11 cellular contexts compared by ENCODE assay signal in the genomic region with DNA sequence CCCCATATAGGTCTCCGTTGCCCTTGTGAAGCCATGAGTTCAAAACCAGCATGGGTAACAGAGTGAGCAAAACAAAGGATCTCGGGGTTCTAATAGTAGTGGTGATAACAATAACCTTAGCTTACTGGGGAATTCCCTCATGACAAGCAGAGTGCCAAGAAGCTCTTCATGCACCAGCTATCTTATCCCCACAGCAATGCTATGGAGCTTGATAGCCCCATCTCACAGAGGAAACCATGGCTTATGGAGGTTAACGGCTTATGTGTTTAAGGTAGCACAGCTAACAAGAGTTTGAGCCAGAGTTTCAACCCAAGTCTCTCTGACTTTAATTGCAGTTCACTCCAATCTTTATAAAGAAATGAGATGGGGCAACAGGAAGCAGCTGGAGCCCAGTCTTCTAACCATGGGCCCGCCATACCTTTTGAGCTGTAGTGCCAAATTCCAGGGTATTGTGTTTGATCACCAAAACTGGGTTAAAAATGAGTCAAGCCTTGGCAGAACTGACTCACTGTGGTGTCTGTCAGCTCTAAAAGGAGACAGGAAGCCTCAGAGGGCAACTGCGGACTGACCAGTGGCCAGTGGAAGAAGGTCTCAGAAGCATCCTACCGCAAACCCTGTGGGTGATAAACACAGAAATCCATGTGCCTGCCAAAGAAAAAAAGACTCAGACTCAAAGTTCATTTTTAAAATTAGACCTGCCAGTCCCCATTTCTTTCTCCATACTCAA. TPM values are rescaled to one million over a fixed set of nuclear protein-coding genes. Genes with fewer than 3 reads are reported as not detected.
A peak's percentile ranks its signal among the peaks of the same experiment; 100 is the strongest.
DNase-seq lines count a peak whose midpoint lies in the region; ATAC-seq and TF ChIP-seq lines count a peak whose summit lies in the region.
"Had no signal": no experiment of that assay in that cellular context is flagged by ENCODE, and none has a peak within 500 bp of the region (broad histone marks: within the 10 kb centered on the region; RNA-seq: fewer than 3 reads in every experiment).

No MANE protein-coding gene starts in this region.

- H3K4me2 ChIP-seq in skeletal muscle satellite cell (ENCODE audit: low read length): peak overlapping the region; percentile 13

- POLR2A ChIA-PET in Caco-2 (lab: Charles Lee): interaction anchor here (0.6 kb wide), 1 partner anchor 351 kb away, joined by 4 read pairs; no protein-coding TSS in a partner anchor

- H3K27ac Mint-ChIP-seq in effector memory CD8-positive, alpha-beta T cell: no peak overlapping the region
- H3K27ac Mint-ChIP-seq in mesothelial cell of epicardium (no peak overlapping the region), Caco-2 (ENCODE audit: unreplicated experiment) (no peak overlapping the region)
- H3K27ac Mint-ChIP-seq: B cell had no signal

- no TSS peak for BruUV-seq in Caco-2 (replicated peaks; lab: Mats Ljungman, UMichigan)

- H3K36me3 ChIP-seq in skeletal muscle satellite cell (ENCODE audit: insufficient read depth, low read length): no peaks in the 10 kb centered on the region
- no peaks in the 10 kb centered on the region for H3K36me3 ChIP-seq in Caco-2 (ENCODE audit: control insufficient read depth, insufficient read depth, low read length)

- no peak overlapping the region for H3K4me3 ChIP-seq in skeletal muscle satellite cell (ENCODE audit: low read length)
- no peak overlapping the region for H3K4me3 ChIP-seq in Caco-2 (ENCODE audit: low read depth, low read length)

- H3K27me3 ChIP-seq in skeletal muscle satellite cell (ENCODE audit: control insufficient read depth, insufficient read depth, low read length) (no peaks in the 10 kb centered on the region), Caco-2 (replicated peaks; ENCODE audit: control insufficient read depth, insufficient read depth, low read length) (no peaks in the 10 kb centered on the region)

- H3K36me3 Mint-ChIP-seq in effector memory CD8-positive, alpha-beta T cell (ENCODE audit: insufficient read depth): no peaks in the 10 kb centered on the region
- H3K36me3 Mint-ChIP-seq in mesothelial cell of epicardium (no peaks in the 10 kb centered on the region), Caco-2 (ENCODE audit: insufficient read depth, unreplicated experiment) (no peaks in the 10 kb centered on the region)

- intact Hi-C loops in Caco-2 (cut with micrococcal nuclease; ENCODE audit: unreplicated experiment): no loop called here

- peaks cover 7 to 10% of the 10 kb centered on the region in 2 donors for H3K27me3 Mint-ChIP-seq in effector memory CD8-positive, alpha-beta T cell
- H3K27me3 Mint-ChIP-seq in mesothelial cell of epicardium (ENCODE audit: low read depth): no peaks in the 10 kb centered on the region
- H3K27me3 Mint-ChIP-seq in Caco-2 (ENCODE audit: insufficient read depth, unreplicated experiment): no peaks in the 10 kb centered on the region
- H3K27me3 Mint-ChIP-seq: B cell had no signal

- no peaks in the 10 kb centered on the region for H3K9me3 Mint-ChIP-seq in effector memory CD8-positive, alpha-beta T cell
- H3K9me3 Mint-ChIP-seq in mesothelial cell of epicardium (no peaks in the 10 kb centered on the region), Caco-2 (ENCODE audit: unreplicated experiment) (no peaks in the 10 kb centered on the region)

- peak; percentile 74 for ATAC-seq in effector memory CD8-positive, alpha-beta T cell (replicated peaks)
- no peak for ATAC-seq in GM18861 (IDR thresholded peaks at IDR 0.05; ENCODE audit: unreplicated experiment)

- H3K4me1 Mint-ChIP-seq in effector memory CD8-positive, alpha-beta T cell (ENCODE audit: low read depth in 2 of 2): no peaks in the 10 kb centered on the region
- H3K4me1 Mint-ChIP-seq in mesothelial cell of epicardium: peaks cover 17% of the 10 kb centered on the region
- H3K4me1 Mint-ChIP-seq in Caco-2 (ENCODE audit: low read depth, unreplicated experiment): peaks cover 5% of the 10 kb centered on the region

- CTCF ChIA-PET in Caco-2 (lab: Charles Lee): interaction anchor here (0.5 to 1.2 kb wide), 3 partner anchors 14 to 1248 kb away, joined by 3 to 5 read pairs (median 4); no protein-coding TSS in a partner anchor

- H3K4me1 ChIP-seq in skeletal muscle satellite cell (ENCODE audit: control insufficient read depth, insufficient read depth, low read length) (peaks cover 52% of the 10 kb centered on the region), Caco-2 (peaks cover 9% of the 10 kb centered on the region)

- peak; percentile 32 to 41 for DNase-seq in activated T-cell treated with anti-CD3 and anti-CD28 coated beads, Interleukin-2, amount 50 U/mL, for 48 hours
- DNase-seq in activated T-cell treated with anti-CD3 and anti-CD28 coated beads for 4 hours: no peak
- DNase-seq in RKO (ENCODE audit: low spot score): peak; percentile 60
- DNase-seq in effector memory CD8-positive, alpha-beta T cell: no peak
- DNase-seq in mesothelial cell of epicardium (ENCODE audit: low spot score in 2 of 2, unreplicated experiment in 2 of 2): no peak
- no peak for DNase-seq in Caco-2
- DNase-seq: amygdala, NCI-H2227 treated with DMSO at 0.1 percent for 48 hours had no signal

- TF ChIP-seq CTCF in mesothelial cell of epicardium (IDR thresholded peaks at IDR 0.05; ENCODE audit: unreplicated experiment) (no peak), Caco-2 (IDR thresholded peaks at IDR 0.05; ENCODE audit: insufficient read depth in 1 of 2, low read depth in 1 of 2, low read length in 1 of 2, severe bottlenecking in 1 of 2, unreplicated experiment in 1 of 2) (no peak)

- H3K9ac ChIP-seq in skeletal muscle satellite cell (ENCODE audit: low read depth, low read length): peak overlapping the region; percentile 50

- H3K9me3 ChIP-seq in skeletal muscle satellite cell (replicated peaks; ENCODE audit: low read length) (no peaks in the 10 kb centered on the region), Caco-2 (no peaks in the 10 kb centered on the region)

- no peak overlapping the region for H3K4me3 Mint-ChIP-seq in effector memory CD8-positive, alpha-beta T cell
- H3K4me3 Mint-ChIP-seq in mesothelial cell of epicardium: no peak overlapping the region
- H3K4me3 Mint-ChIP-seq in Caco-2 (ENCODE audit: unreplicated experiment): no peak overlapping the region
- H3K4me3 Mint-ChIP-seq: B cell had no signal

RNA-seq across cellular contexts. Expression of a gene that starts 16.5 kb away (rescaled TPM):
- total RNA-seq in skeletal muscle satellite cell (2012; rRNA removed): 41.6 and 76.4 TPM in 2 replicates
- total RNA-seq in mesothelial cell of epicardium (3.4 to 5.1 TPM (median 4.7 TPM) in 3 replicates), Caco-2 (2022) (1.2 and 1.8 TPM in 2 replicates)
- total RNA-seq: B cell had no signal

RNA-seq across cellular contexts. Expression of a gene that starts 20.1 kb away (rescaled TPM):
- 13.2 and 18.8 TPM in 2 replicates for total RNA-seq in skeletal muscle satellite cell (2012; rRNA removed)
- 27.3 to 28.3 TPM (median 27.8 TPM) in 3 replicates for total RNA-seq in mesothelial cell of epicardium
- total RNA-seq in Caco-2 (2022): 78.0 and 78.8 TPM in 2 replicates

Comparison
In these comparisons a context has a peak if more than half of its experiments do, and no peak if none do; other contexts are left out.
1. DNase-seq: peak in activated T-cell treated with anti-CD3 and anti-CD28 coated beads, Interleukin-2, amount 50 U/mL, for 48 hours (2 of 2) and RKO (single experiment); none in activated T-cell treated with anti-CD3 and anti-CD28 coated beads for 4 hours (single experiment), effector memory CD8-positive, alpha-beta T cell (0 of 3), mesothelial cell of epicardium (0 of 2) and Caco-2 (0 of 2).